8 cellular contexts compared by ENCODE assay signal in genomic region chr10:80664071-80664680, GRCh38.
DNase-seq lines count a peak whose midpoint lies in the region; ATAC-seq and TF ChIP-seq lines count a peak whose summit lies in the region.

No MANE protein-coding gene starts in this region.

- H3K79me2 ChIP-seq in OCI-LY3 (ENCODE audit: low read length), result no peaks in the 10 kb centered on the region

- no peaks in the 10 kb centered on the region for H3K9me3 Mint-ChIP-seq in activated T-helper 2 cell treated with anti-CD3 and anti-CD28 coated beads, Interferon-gamma antibody, Interleukin-2, Interleukin-4, amounts not matched to agents 10 μg/mL and 5 μg/mL and 100 μg/mL, durations not matched to agents 14 hours and 24 hours and 36 hours

- no peaks in the 10 kb centered on the region for H3K9me3 ChIP-seq in OCI-LY3 (ENCODE audit: insufficient read depth, low read length)

- H3K27me3 ChIP-seq in OCI-LY3 (ENCODE audit: low read depth, low read length), result no peaks in the 10 kb centered on the region

- peak; percentile 45 for ATAC-seq in HG03558 (IDR thresholded peaks at IDR 0.05; ENCODE audit: extremely low read depth, unreplicated experiment)

- H3K4me3 ChIP-seq in OCI-LY3 (ENCODE audit: low read length), result no peak overlapping the region

- H2AFZ ChIP-seq in OCI-LY3 (ENCODE audit: low read depth, low read length), result no peak overlapping the region

- H4K20me1 ChIP-seq in OCI-LY3 (ENCODE audit: insufficient read depth, low read length), result no peaks in the 10 kb centered on the region

- no peaks in the 10 kb centered on the region for H3K36me3 ChIP-seq in OCI-LY3 (replicated peaks; ENCODE audit: low read depth, low read length)

- peaks cover 8% of the 10 kb centered on the region for H3K27me3 Mint-ChIP-seq in activated T-helper 2 cell treated with anti-CD3 and anti-CD28 coated beads, Interferon-gamma antibody, Interleukin-2, Interleukin-4, amounts not matched to agents 10 μg/mL and 5 μg/mL and 100 μg/mL, durations not matched to agents 14 hours and 24 hours and 36 hours (ENCODE audit: low read depth)

- intact Hi-C loops in activated T-helper 2 cell treated with anti-CD3 and anti-CD28 coated beads, Interferon-gamma antibody, Interleukin-2, Interleukin-4, amounts not matched to agents 10 μg/mL and 5 μg/mL and 100 μg/mL, durations not matched to agents 14 hours and 24 hours and 36 hours (cut with micrococcal nuclease), result no loop called here

- peaks cover 7% of the 10 kb centered on the region; the same call in 1 of the 2 replicates for H3K4me1 ChIP-seq in OCI-LY3 (ENCODE audit: low read length)

- no peak overlapping the region for H3K4me3 Mint-ChIP-seq in activated T-helper 2 cell treated with anti-CD3 and anti-CD28 coated beads, Interferon-gamma antibody, Interleukin-2, Interleukin-4, amounts not matched to agents 10 μg/mL and 5 μg/mL and 100 μg/mL, durations not matched to agents 14 hours and 24 hours and 36 hours (ENCODE audit: low read depth)

- H3K4me1 Mint-ChIP-seq in activated T-helper 2 cell treated with anti-CD3 and anti-CD28 coated beads, Interferon-gamma antibody, Interleukin-2, Interleukin-4, amounts not matched to agents 10 μg/mL and 5 μg/mL and 100 μg/mL, durations not matched to agents 14 hours and 24 hours and 36 hours (ENCODE audit: low read depth), result peaks cover 2% of the 10 kb centered on the region

- H3K4me2 ChIP-seq in OCI-LY3 (ENCODE audit: low read length), result peak overlapping the region; percentile 43; the same call in 1 of the 2 replicates

- no peaks in the 10 kb centered on the region for H3K36me3 Mint-ChIP-seq in activated T-helper 2 cell treated with anti-CD3 and anti-CD28 coated beads, Interferon-gamma antibody, Interleukin-2, Interleukin-4, amounts not matched to agents 10 μg/mL and 5 μg/mL and 100 μg/mL, durations not matched to agents 14 hours and 24 hours and 36 hours (ENCODE audit: low read depth)

- no peak overlapping the region for H3K27ac ChIP-seq in OCI-LY3 (ENCODE audit: low read length)

- H3K27ac Mint-ChIP-seq in activated T-helper 2 cell treated with anti-CD3 and anti-CD28 coated beads, Interferon-gamma antibody, Interleukin-2, Interleukin-4, amounts not matched to agents 10 μg/mL and 5 μg/mL and 100 μg/mL, durations not matched to agents 14 hours and 24 hours and 36 hours, result no peak overlapping the region

- TF ChIP-seq CTCF in OCI-LY3 (IDR thresholded peaks at IDR 0.05; ENCODE audit: low read depth, low read length), result peak; percentile 76

- H3K9ac ChIP-seq in OCI-LY3 (ENCODE audit: low read length), result no peak overlapping the region

- DNase-seq in COLO668 (lab: John Stamatoyannopoulos, UW; ENCODE audit: unreplicated experiment), result peak; percentile 31
- peak; percentile 23 for DNase-seq in GM19240 (ENCODE audit: insufficient read length, low spot score)
- peak; percentile 11 for DNase-seq in activated T-helper 2 cell treated with anti-CD3 and anti-CD28 coated beads, Interferon-gamma antibody, Interleukin-2, Interleukin-4, amounts not matched to agents 10 μg/mL and 5 μg/mL and 100 μg/mL, durations not matched to agents 14 hours and 24 hours and 36 hours (ENCODE audit: low spot score)
- peak; percentile 16 for DNase-seq in glomerular endothelial cell (ENCODE audit: extremely low read depth, low read depth, low spot score)
- DNase-seq in pons (ENCODE audit: low spot score), result peak; percentile 72
- no peak for DNase-seq in effector CD8-positive, alpha-beta T cell (lab: John Stamatoyannopoulos, UW)
